23 cellular contexts compared by ENCODE assay signal in genomic region chr5:621341-621761, GRCh38. TPM values are rescaled to one million over a fixed set of nuclear protein-coding genes. Genes with fewer than 3 reads are reported as not detected.
DNase-seq lines count a peak whose midpoint lies in the region; ATAC-seq and TF ChIP-seq lines count a peak whose summit lies in the region.
"Had no signal": no experiment of that assay in that cellular context is flagged by ENCODE, and none has a peak within 500 bp of the region (broad histone marks: within the 10 kb centered on the region; RNA-seq: fewer than 3 reads in every experiment).

No MANE protein-coding gene starts in this region.

- H3K9me3 Mint-ChIP-seq in activated CD4-positive, alpha-beta T cell treated with anti-CD3 and anti-CD28 coated beads, Interleukin-2, amount 10 ng/mL, durations not matched to agents 7 days and 5 days = no peaks in the 10 kb centered on the region

- H3K36me3 ChIP-seq in upper lobe of right lung = peaks cover 18% of the 10 kb centered on the region

- no peak overlapping the region for H3K27ac Mint-ChIP-seq in activated CD4-positive, alpha-beta T cell treated with anti-CD3 and anti-CD28 coated beads, Interleukin-2, amount 10 ng/mL, durations not matched to agents 7 days and 5 days
- H3K27ac Mint-ChIP-seq: B cell had no signal

- H3K4me3 Mint-ChIP-seq in activated CD4-positive, alpha-beta T cell treated with anti-CD3 and anti-CD28 coated beads, Interleukin-2, amount 10 ng/mL, durations not matched to agents 7 days and 5 days = no peak overlapping the region
- H3K4me3 Mint-ChIP-seq: B cell had no signal

- no peak for ATAC-seq in upper lobe of right lung
- ATAC-seq in GM19463 (IDR thresholded peaks at IDR 0.05; ENCODE audit: unreplicated experiment) = no peak
- ATAC-seq in HG03159 (IDR thresholded peaks at IDR 0.05; ENCODE audit: unreplicated experiment) = no peak
- ATAC-seq: PC-3 had no signal

- H3K27ac ChIP-seq in upper lobe of right lung = no peak overlapping the region
- H3K27ac ChIP-seq: 22Rv1 had no signal

- no peaks in the 10 kb centered on the region for H3K9me3 ChIP-seq in upper lobe of right lung

- intact Hi-C loops in posterior vena cava (cut with DNase I) = no loop called here
- intact Hi-C loops in upper lobe of right lung (cut with DNase I) = no loop called here

- peaks cover 4% of the 10 kb centered on the region for H3K4me1 Mint-ChIP-seq in activated CD4-positive, alpha-beta T cell treated with anti-CD3 and anti-CD28 coated beads, Interleukin-2, amount 10 ng/mL, durations not matched to agents 7 days and 5 days
- H3K4me1 Mint-ChIP-seq: B cell had no signal

- CTCF ChIA-PET in activated CD4-positive, alpha-beta T cell treated with anti-CD3 and anti-CD28 coated beads, Interleukin-2, amount 10 ng/mL, durations not matched to agents 7 days and 5 days (lab: Charles Lee) = no interaction called here

- DNase-seq in activated CD4-positive, alpha-beta T cell treated with anti-CD3 and anti-CD28 coated beads for 48 hours = peak; percentile 1
- DNase-seq in activated CD4-positive, alpha-beta T cell treated with anti-CD3 and anti-CD28 coated beads, Interleukin-2, amount 10 ng/mL, durations not matched to agents 7 days and 5 days = no peak
- peak; percentile 0 for DNase-seq in stimulated activated CD4-positive, alpha-beta T cell treated with anti-CD3 and anti-CD28 coated beads, Interleukin-4, amount 100 ng/mL, for 1 hour
- DNase-seq in stimulated activated CD4-positive, alpha-beta T cell treated with anti-CD3 and anti-CD28 coated beads, Interleukin-15, amount 100 ng/mL, for 24 hours = no peak
- DNase-seq in posterior vena cava (ENCODE audit: low spot score) (peak; percentile 34), upper lobe of right lung (peak; percentile 53)
- DNase-seq: Calu3; DMS79 treated with DMSO at 0.1 percent for 48 hours; GF-D8; Kasumi-1; NCI-H1092 treated with DMSO at 0.1 percent for 48 hours; NCI-H146; NCI-H2029; NCI-H446; NCI-H524 treated with DMSO at 0.1 percent for 48 hours; NCI-H774; NK-92 treated with Interleukin-12 subunit alpha and Interleukin-12 subunit beta, amount 100 ng/mL, for 24 hours; PC-3; SHP77 had no signal

- POLR2A ChIA-PET in activated CD4-positive, alpha-beta T cell treated with anti-CD3 and anti-CD28 coated beads, Interleukin-2, amount 10 ng/mL, durations not matched to agents 7 days and 5 days (lab: Charles Lee) = no interaction called here

- no peaks in the 10 kb centered on the region for H3K27me3 Mint-ChIP-seq in activated CD4-positive, alpha-beta T cell treated with anti-CD3 and anti-CD28 coated beads, Interleukin-2, amount 10 ng/mL, durations not matched to agents 7 days and 5 days
- H3K27me3 Mint-ChIP-seq: B cell had no signal

- TF ChIP-seq CTCF in upper lobe of right lung (IDR thresholded peaks at IDR 0.05) = no peak

- no peaks in the 10 kb centered on the region for H3K27me3 ChIP-seq in upper lobe of right lung

- no peaks in the 10 kb centered on the region for H3K4me1 ChIP-seq in upper lobe of right lung

- H3K4me3 ChIP-seq in upper lobe of right lung = no peak overlapping the region

- peaks cover 29% of the 10 kb centered on the region for H3K36me3 Mint-ChIP-seq in activated CD4-positive, alpha-beta T cell treated with anti-CD3 and anti-CD28 coated beads, Interleukin-2, amount 10 ng/mL, durations not matched to agents 7 days and 5 days (ENCODE audit: low read depth)

RNA-seq across cellular contexts. Expression of gene CEP72, which starts 9.2 kb away (rescaled TPM):
- total RNA-seq in activated CD4-positive, alpha-beta T cell treated with anti-CD3 and anti-CD28 coated beads, Interleukin-2, amount 10 ng/mL, durations not matched to agents 7 days and 5 days = 10 to 100 TPM; 28.2 to 31.6 TPM
- 1 to 10 TPM; 1.9 to 2.4 TPM for total RNA-seq in posterior vena cava
- 13.2 TPM for total RNA-seq in upper lobe of right lung

Comparison
In these comparisons a context has a peak if more than half of its experiments do, and no peak if none do; other contexts are left out.
1. DNase-seq: peak in activated CD4-positive, alpha-beta T cell treated with anti-CD3 and anti-CD28 coated beads for 48 hours (single experiment), stimulated activated CD4-positive, alpha-beta T cell treated with anti-CD3 and anti-CD28 coated beads, Interleukin-4, amount 100 ng/mL, for 1 hour (single experiment), posterior vena cava (single experiment) and upper lobe of right lung (single experiment); none in activated CD4-positive, alpha-beta T cell treated with anti-CD3 and anti-CD28 coated beads, Interleukin-2, amount 10 ng/mL, durations not matched to agents 7 days and 5 days (single experiment) and stimulated activated CD4-positive, alpha-beta T cell treated with anti-CD3 and anti-CD28 coated beads, Interleukin-15, amount 100 ng/mL, for 24 hours (single experiment).